In genomic region chr15:82540055-82540983, GRCh38 we compare ENCODE assay signal across 1 cellular context.
TF ChIP-seq lines count a peak whose summit lies in the region.

TSS of gene RPS17 (minus strand) at chr15:82540457. CDS start at chr15:82540428, 29 bp downstream.

TF ChIP-seq in HEK293, 187 proteins besides CTCF, POLR2A, EP300 and RAD21 (continued from another document):
- TF ChIP-seq ZNF792 (tag by site-specific recombination; IDR thresholded peaks at IDR 0.05) (no peak), ZNF121 (tag by site-specific recombination; IDR thresholded peaks at IDR 0.05) (peak; percentile 47; the same call in 1 of the 2 replicates), ZNF658 (tag by site-specific recombination; IDR thresholded peaks at IDR 0.05) (no peak), ZNF239 (tag by site-specific recombination; IDR thresholded peaks at IDR 0.05) (no peak), YY1 (tag by site-specific recombination; IDR thresholded peaks at IDR 0.05) (peak; percentile 84), ZNF513 (tag by site-specific recombination; IDR thresholded peaks at IDR 0.05) (peak; percentile 33; the same call in 1 of the 2 replicates), ZNF16 (tag by site-specific recombination; IDR thresholded peaks at IDR 0.05; ENCODE audit: low read depth) (no peak), ZNF654 (tag by site-specific recombination; IDR thresholded peaks at IDR 0.05; ENCODE audit: low read depth) (no peak), ZNF76 (tag by site-specific recombination; IDR thresholded peaks at IDR 0.05; ENCODE audit: borderline replicate concordance, low read depth) (peak; percentile 64; the same call in 1 of the 2 replicates), ZBTB17 (tag by site-specific recombination; IDR thresholded peaks at IDR 0.05) (peak; percentile 91), SCRT2 (tag by site-specific recombination; IDR thresholded peaks at IDR 0.05) (peak; percentile 60), SP2 (tag by site-specific recombination; IDR thresholded peaks at IDR 0.05) (peak; percentile 87), KLF16 (tag by site-specific recombination; IDR thresholded peaks at IDR 0.05) (peak; percentile 99), ZNF785 (tag by site-specific recombination; IDR thresholded peaks at IDR 0.05) (peak; percentile 72; the same call in 1 of the 2 replicates), YY2 (tag by site-specific recombination; IDR thresholded peaks at IDR 0.05) (peak; percentile 77), ZSCAN30 (tag by site-specific recombination; IDR thresholded peaks at IDR 0.05) (no peak; the same call in none of the 2 replicates), ZNF202 (tag by site-specific recombination; IDR thresholded peaks at IDR 0.05; ENCODE audit: borderline replicate concordance) (no peak), ZEB2 (tag by site-specific recombination; IDR thresholded peaks at IDR 0.05) (peak; percentile 95), ZNF561 (tag by site-specific recombination; IDR thresholded peaks at IDR 0.05; ENCODE audit: borderline replicate concordance) (peak; percentile 96; the same call in 1 of the 2 replicates), ZNF221 (tag by site-specific recombination; IDR thresholded peaks at IDR 0.05; ENCODE audit: borderline replicate concordance) (no peak), KLF17 (tag by site-specific recombination; IDR thresholded peaks at IDR 0.05) (peak; percentile 93), ZNF664 (tag by site-specific recombination; IDR thresholded peaks at IDR 0.05) (no peak; the same call in 1 of the 2 replicates), PRDM10 (tag by site-specific recombination; IDR thresholded peaks at IDR 0.05) (peak; percentile 99), GLIS2 (tag by site-specific recombination; IDR thresholded peaks at IDR 0.05) (peak; percentile 84), ZFP3 (tag by site-specific recombination; IDR thresholded peaks at IDR 0.05; ENCODE audit: low read depth) (no peak), ZNF404 (tag by site-specific recombination; IDR thresholded peaks at IDR 0.05) (no peak), ZNF830 (tag by site-specific recombination; IDR thresholded peaks at IDR 0.05; ENCODE audit: low read depth) (no peak), SP3 (tag by site-specific recombination; IDR thresholded peaks at IDR 0.05) (peak; percentile 95), KLF1 (tag by site-specific recombination; IDR thresholded peaks at IDR 0.05) (peak; percentile 88), ZBTB21 (tag by site-specific recombination; IDR thresholded peaks at IDR 0.05) (peak; percentile 52), ZSCAN5A (tag by site-specific recombination; IDR thresholded peaks at IDR 0.05) (peak; percentile 71; the same call in 1 of the 2 replicates), EGR2 (tag by site-specific recombination; IDR thresholded peaks at IDR 0.05; ENCODE audit: low read depth) (peak; percentile 82), ZNF2 (tag by site-specific recombination; IDR thresholded peaks at IDR 0.05) (peak; percentile 89), ZNF777 (tag by site-specific recombination; IDR thresholded peaks at IDR 0.05; ENCODE audit: borderline replicate concordance) (no peak), REPIN1 (tag by site-specific recombination; IDR thresholded peaks at IDR 0.05; ENCODE audit: low read depth) (peak; percentile 17; the same call in 1 of the 2 replicates)
- TF ChIP-seq, protein P1, sequence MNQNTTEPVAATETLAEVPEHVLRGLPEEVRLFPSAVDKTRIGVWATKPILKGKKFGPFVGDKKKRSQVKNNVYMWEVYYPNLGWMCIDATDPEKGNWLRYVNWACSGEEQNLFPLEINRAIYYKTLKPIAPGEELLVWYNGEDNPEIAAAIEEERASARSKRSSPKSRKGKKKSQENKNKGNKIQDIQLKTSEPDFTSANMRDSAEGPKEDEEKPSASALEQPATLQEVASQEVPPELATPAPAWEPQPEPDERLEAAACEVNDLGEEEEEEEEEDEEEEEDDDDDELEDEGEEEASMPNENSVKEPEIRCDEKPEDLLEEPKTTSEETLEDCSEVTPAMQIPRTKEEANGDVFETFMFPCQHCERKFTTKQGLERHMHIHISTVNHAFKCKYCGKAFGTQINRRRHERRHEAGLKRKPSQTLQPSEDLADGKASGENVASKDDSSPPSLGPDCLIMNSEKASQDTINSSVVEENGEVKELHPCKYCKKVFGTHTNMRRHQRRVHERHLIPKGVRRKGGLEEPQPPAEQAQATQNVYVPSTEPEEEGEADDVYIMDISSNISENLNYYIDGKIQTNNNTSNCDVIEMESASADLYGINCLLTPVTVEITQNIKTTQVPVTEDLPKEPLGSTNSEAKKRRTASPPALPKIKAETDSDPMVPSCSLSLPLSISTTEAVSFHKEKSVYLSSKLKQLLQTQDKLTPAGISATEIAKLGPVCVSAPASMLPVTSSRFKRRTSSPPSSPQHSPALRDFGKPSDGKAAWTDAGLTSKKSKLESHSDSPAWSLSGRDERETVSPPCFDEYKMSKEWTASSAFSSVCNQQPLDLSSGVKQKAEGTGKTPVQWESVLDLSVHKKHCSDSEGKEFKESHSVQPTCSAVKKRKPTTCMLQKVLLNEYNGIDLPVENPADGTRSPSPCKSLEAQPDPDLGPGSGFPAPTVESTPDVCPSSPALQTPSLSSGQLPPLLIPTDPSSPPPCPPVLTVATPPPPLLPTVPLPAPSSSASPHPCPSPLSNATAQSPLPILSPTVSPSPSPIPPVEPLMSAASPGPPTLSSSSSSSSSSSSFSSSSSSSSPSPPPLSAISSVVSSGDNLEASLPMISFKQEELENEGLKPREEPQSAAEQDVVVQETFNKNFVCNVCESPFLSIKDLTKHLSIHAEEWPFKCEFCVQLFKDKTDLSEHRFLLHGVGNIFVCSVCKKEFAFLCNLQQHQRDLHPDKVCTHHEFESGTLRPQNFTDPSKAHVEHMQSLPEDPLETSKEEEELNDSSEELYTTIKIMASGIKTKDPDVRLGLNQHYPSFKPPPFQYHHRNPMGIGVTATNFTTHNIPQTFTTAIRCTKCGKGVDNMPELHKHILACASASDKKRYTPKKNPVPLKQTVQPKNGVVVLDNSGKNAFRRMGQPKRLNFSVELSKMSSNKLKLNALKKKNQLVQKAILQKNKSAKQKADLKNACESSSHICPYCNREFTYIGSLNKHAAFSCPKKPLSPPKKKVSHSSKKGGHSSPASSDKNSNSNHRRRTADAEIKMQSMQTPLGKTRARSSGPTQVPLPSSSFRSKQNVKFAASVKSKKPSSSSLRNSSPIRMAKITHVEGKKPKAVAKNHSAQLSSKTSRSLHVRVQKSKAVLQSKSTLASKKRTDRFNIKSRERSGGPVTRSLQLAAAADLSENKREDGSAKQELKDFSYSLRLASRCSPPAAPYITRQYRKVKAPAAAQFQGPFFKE (tag by site-specific recombination; IDR thresholded peaks at IDR 0.05; ENCODE audit: borderline replicate concordance) = 0 out of 2 replicates have a peak, but pooled peaks have one; percentile 44
- TF ChIP-seq, protein P2, sequence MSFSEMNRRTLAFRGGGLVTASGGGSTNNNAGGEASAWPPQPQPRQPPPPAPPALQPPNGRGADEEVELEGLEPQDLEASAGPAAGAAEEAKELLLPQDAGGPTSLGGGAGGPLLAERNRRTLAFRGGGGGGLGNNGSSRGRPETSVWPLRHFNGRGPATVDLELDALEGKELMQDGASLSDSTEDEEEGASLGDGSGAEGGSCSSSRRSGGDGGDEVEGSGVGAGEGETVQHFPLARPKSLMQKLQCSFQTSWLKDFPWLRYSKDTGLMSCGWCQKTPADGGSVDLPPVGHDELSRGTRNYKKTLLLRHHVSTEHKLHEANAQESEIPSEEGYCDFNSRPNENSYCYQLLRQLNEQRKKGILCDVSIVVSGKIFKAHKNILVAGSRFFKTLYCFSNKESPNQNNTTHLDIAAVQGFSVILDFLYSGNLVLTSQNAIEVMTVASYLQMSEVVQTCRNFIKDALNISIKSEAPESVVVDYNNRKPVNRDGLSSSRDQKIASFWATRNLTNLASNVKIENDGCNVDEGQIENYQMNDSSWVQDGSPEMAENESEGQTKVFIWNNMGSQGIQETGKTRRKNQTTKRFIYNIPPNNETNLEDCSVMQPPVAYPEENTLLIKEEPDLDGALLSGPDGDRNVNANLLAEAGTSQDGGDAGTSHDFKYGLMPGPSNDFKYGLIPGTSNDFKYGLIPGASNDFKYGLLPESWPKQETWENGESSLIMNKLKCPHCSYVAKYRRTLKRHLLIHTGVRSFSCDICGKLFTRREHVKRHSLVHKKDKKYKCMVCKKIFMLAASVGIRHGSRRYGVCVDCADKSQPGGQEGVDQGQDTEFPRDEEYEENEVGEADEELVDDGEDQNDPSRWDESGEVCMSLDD (tag by site-specific recombination; IDR thresholded peaks at IDR 0.05) = peak; percentile 88
TF ChIP-seq in HEK293: peak in this region for 75.
